Comparison of ENCODE assay signal across 17 cellular contexts in genomic region chr22:30946354-30946753, GRCh38. TPM values are rescaled to one million over a fixed set of nuclear protein-coding genes. Genes with fewer than 3 reads are reported as not detected.
DNase-seq lines count a peak whose midpoint lies in the region; ATAC-seq and TF ChIP-seq lines count a peak whose summit lies in the region.
"Had no signal": no experiment of that assay in that cellular context is flagged by ENCODE, and none has a peak within 500 bp of the region (broad histone marks: within the 10 kb centered on the region; RNA-seq: fewer than 3 reads in every experiment).

No MANE protein-coding gene starts in this region.

- intact Hi-C loops in dorsolateral prefrontal cortex (cut with DNase I) (loop anchor here (2.0 to 10.0 kb wide), 4 partner anchors 138 to 288 kb away; no protein-coding TSS in a partner anchor), sciatic nerve (cut with DNase I) (loop anchor here (5.0 kb wide), 1 partner anchor 141 kb away; no protein-coding TSS in a partner anchor)

- H3K4me1 ChIP-seq in CD4-positive, CD25-positive, alpha-beta regulatory T cell (ENCODE audit: control insufficient read depth, insufficient read depth, low read length, poor library complexity, severe bottlenecking) = peaks cover 28% of the 10 kb centered on the region
- no peaks in the 10 kb centered on the region for H3K4me1 ChIP-seq in HUES64 (ENCODE audit: insufficient read depth, low read length)

- no peaks in the 10 kb centered on the region for H3K27me3 ChIP-seq in CD4-positive, CD25-positive, alpha-beta regulatory T cell (ENCODE audit: control insufficient read depth, insufficient read depth, low read length)
- H3K27me3 ChIP-seq in HUES64 (ENCODE audit: insufficient read depth, low read length) (no peaks in the 10 kb centered on the region), dorsolateral prefrontal cortex (no peaks in the 10 kb centered on the region)
- H3K27me3 ChIP-seq: brain microvascular endothelial cell had no signal

- H3K27me3 Mint-ChIP-seq in CD4-positive, CD25-positive, alpha-beta regulatory T cell = no peaks in the 10 kb centered on the region
- no peaks in the 10 kb centered on the region for H3K27me3 Mint-ChIP-seq in osteocyte (ENCODE audit: unreplicated experiment)
- H3K27me3 Mint-ChIP-seq in HFFc6 (ENCODE audit: insufficient read depth) = no peaks in the 10 kb centered on the region
- H3K27me3 Mint-ChIP-seq: effector memory CD8-positive, alpha-beta T cell; type B pancreatic cell had no signal

- peaks cover 57% of the 10 kb centered on the region for H3K36me3 Mint-ChIP-seq in CD4-positive, CD25-positive, alpha-beta regulatory T cell
- H3K36me3 Mint-ChIP-seq in osteocyte (ENCODE audit: unreplicated experiment) (peaks cover 56% of the 10 kb centered on the region), HFFc6 (ENCODE audit: low read depth) (peaks cover 30% of the 10 kb centered on the region)

- no peak for DNase-seq in CD4-positive, CD25-positive, alpha-beta regulatory T cell
- DNase-seq in dorsolateral prefrontal cortex (no peak), osteocyte (ENCODE audit: extremely low spot score, unreplicated experiment) (peak; percentile 63), NCI-H510A (lab: John Stamatoyannopoulos, UW) (no peak), HFFc6 (no peak), sciatic nerve (ENCODE audit: low spot score) (no peak), NK-92 (lab: John Stamatoyannopoulos, UW; ENCODE audit: unreplicated experiment) (no peak)
- DNase-seq: brain microvascular endothelial cell; effector memory CD8-positive, alpha-beta T cell; KG1; NCI-H1092 treated with DMSO at 0.1 percent for 48 hours; NCI-H526 treated with DMSO at 0.1 percent for 48 hours; PC-9 had no signal

- no peaks in the 10 kb centered on the region for H3K9me3 ChIP-seq in CD4-positive, CD25-positive, alpha-beta regulatory T cell (ENCODE audit: control insufficient read depth in 2 of 2, low read length in 2 of 2)
- no peaks in the 10 kb centered on the region for H3K9me3 ChIP-seq in HUES64 (ENCODE audit: insufficient read depth, low read depth, low read length)

- no peak overlapping the region for H3K4me3 ChIP-seq in CD4-positive, CD25-positive, alpha-beta regulatory T cell (ENCODE audit: low read depth, low read length)
- H3K4me3 ChIP-seq in HUES64 (ENCODE audit: low read length) (no peak overlapping the region), dorsolateral prefrontal cortex (no peak overlapping the region)
- H3K4me3 ChIP-seq: PC-9 had no signal

- H3K9me3 Mint-ChIP-seq in CD4-positive, CD25-positive, alpha-beta regulatory T cell = no peaks in the 10 kb centered on the region
- no peaks in the 10 kb centered on the region for H3K9me3 Mint-ChIP-seq in osteocyte (ENCODE audit: unreplicated experiment)
- H3K9me3 Mint-ChIP-seq in HFFc6 = no peaks in the 10 kb centered on the region
- H3K9me3 Mint-ChIP-seq: effector memory CD8-positive, alpha-beta T cell; nephron; type B pancreatic cell had no signal

- TF ChIP-seq CTCF in dorsolateral prefrontal cortex (IDR thresholded peaks at IDR 0.05 in 54 of 56, conservative IDR thresholded peaks at IDR 0.05 in 2 of 56; ENCODE audit: low read depth in 1 of 56, partially characterized antibody in 56 of 56) (no peak), osteocyte (IDR thresholded peaks at IDR 0.05) (no peak), HFFc6 (IDR thresholded peaks at IDR 0.05) (no peak)

- WGBS in HUES64 = 88% methylated on average over 7 of the region's 7 CpGs

- peaks cover 6 to 57% (median 35%) of the 10 kb centered on the region in 4 donors for H3K4me1 Mint-ChIP-seq in CD4-positive, CD25-positive, alpha-beta regulatory T cell
- H3K4me1 Mint-ChIP-seq in osteocyte (ENCODE audit: unreplicated experiment) (no peaks in the 10 kb centered on the region), HFFc6 (ENCODE audit: low read depth) (no peaks in the 10 kb centered on the region)
- H3K4me1 Mint-ChIP-seq: nephron had no signal

- ATAC-seq in CD4-positive, CD25-positive, alpha-beta regulatory T cell (ENCODE audit: low read depth in 2 of 2) = no peak
- no peak for ATAC-seq in sciatic nerve
- ATAC-seq: effector memory CD8-positive, alpha-beta T cell; SK-N-SH treated with all-trans-retinoic acid at 6 μM for 48 hours had no signal

- H3K27ac Mint-ChIP-seq in CD4-positive, CD25-positive, alpha-beta regulatory T cell = peak overlapping the region in 2 of 3 donors; percentile 54 to 70
- no peak overlapping the region for H3K27ac Mint-ChIP-seq in osteocyte (ENCODE audit: unreplicated experiment)
- H3K27ac Mint-ChIP-seq in HFFc6 = no peak overlapping the region
- H3K27ac Mint-ChIP-seq: effector memory CD8-positive, alpha-beta T cell; nephron; type B pancreatic cell had no signal

- 0 out of 2 replicates have a peak overlapping the region, but pooled peaks have one; percentile 12 for H3K9ac ChIP-seq in HUES64 (ENCODE audit: low read depth, low read length)

- peaks cover 34% of the 10 kb centered on the region for H3K36me3 ChIP-seq in CD4-positive, CD25-positive, alpha-beta regulatory T cell (ENCODE audit: control insufficient read depth, insufficient read depth, low read length)
- peaks cover 97% of the 10 kb centered on the region for H3K36me3 ChIP-seq in HUES64 (ENCODE audit: insufficient read depth, low read length)

- no peak overlapping the region for H3K4me3 Mint-ChIP-seq in CD4-positive, CD25-positive, alpha-beta regulatory T cell
- H3K4me3 Mint-ChIP-seq in osteocyte (ENCODE audit: unreplicated experiment) = no peak overlapping the region
- H3K4me3 Mint-ChIP-seq in HFFc6 = no peak overlapping the region
- H3K4me3 Mint-ChIP-seq: effector memory CD8-positive, alpha-beta T cell; nephron; type B pancreatic cell had no signal

- no peak overlapping the region for H3K27ac ChIP-seq in CD4-positive, CD25-positive, alpha-beta regulatory T cell (ENCODE audit: insufficient read depth, low read length, poor library complexity, severe bottlenecking)
- no peak overlapping the region for H3K27ac ChIP-seq in HUES64 (ENCODE audit: low read depth, low read length)
- H3K27ac ChIP-seq in dorsolateral prefrontal cortex = peak overlapping the region in 43 of 59 donors; percentile 2 to 87 (median 72)
- H3K27ac ChIP-seq: brain microvascular endothelial cell, PC-9 had no signal

RNA-seq across cellular contexts. Expression of gene MORC2, which starts 22.2 kb away (rescaled TPM):
- 39.0 TPM for total RNA-seq in CD4-positive, CD25-positive, alpha-beta regulatory T cell
- 10 to 100 TPM in 3 of 4 donors, 1 to 10 TPM in 1; 7.6 to 21.2 (median 16.4) TPM for polyA plus RNA-seq in CD4-positive, CD25-positive, alpha-beta regulatory T cell
- polyA plus RNA-seq in HUES64 (2013, experiment 1 of 2) = 35.6 TPM
- polyA plus RNA-seq in HUES64 (2013, experiment 2 of 2) = 34.0 TPM
- 10 to 100 TPM; 16.1 to 38.0 (median 24.2) TPM for total RNA-seq in dorsolateral prefrontal cortex
- total RNA-seq in osteocyte = 26.9 and 29.1 TPM in 2 replicates
- total RNA-seq in HFFc6 (2021; fragmentation: NEBNext Ultra II Directional; extraction: Animal tissue kit (Norgen Biotek cat#: 25700)) = 10 to 100 TPM; 22.0 to 30.5 (median 24.5) TPM
- 29.5 TPM for total RNA-seq in sciatic nerve

RNA-seq across cellular contexts. Expression of gene TUG1, which starts 22.7 kb away (rescaled TPM):
- total RNA-seq in CD4-positive, CD25-positive, alpha-beta regulatory T cell = 90.9 TPM
- 10 to 100 TPM; 18.2 to 24.9 (median 20.7) TPM for polyA plus RNA-seq in CD4-positive, CD25-positive, alpha-beta regulatory T cell
- polyA plus RNA-seq in HUES64 (2013, experiment 1 of 2) = 71.0 TPM
- 72.8 TPM for polyA plus RNA-seq in HUES64 (2013, experiment 2 of 2)
- total RNA-seq in dorsolateral prefrontal cortex = 10 to 100 TPM; 56.3 to 90.8 (median 71.5) TPM
- 92.9 and 93.2 TPM in 2 replicates for total RNA-seq in osteocyte
- total RNA-seq in HFFc6 (2021; fragmentation: NEBNext Ultra II Directional; extraction: Animal tissue kit (Norgen Biotek cat#: 25700)) = 10 to 100 TPM; 49.8 to 61.8 (median 56.3) TPM
- total RNA-seq in sciatic nerve = 95.7 TPM

Comparison
In these comparisons a context has a peak if more than half of its experiments do, and no peak if none do; other contexts are left out.
1. H3K27ac ChIP-seq: peak in dorsolateral prefrontal cortex (43 of 59); none in CD4-positive, CD25-positive, alpha-beta regulatory T cell (single experiment) and HUES64 (single experiment).
2. H3K27ac Mint-ChIP-seq: peak in CD4-positive, CD25-positive, alpha-beta regulatory T cell (2 of 3); none in osteocyte (single experiment) and HFFc6 (single experiment).